ENCODE assay signal across 9 cellular contexts in the genomic region with DNA sequence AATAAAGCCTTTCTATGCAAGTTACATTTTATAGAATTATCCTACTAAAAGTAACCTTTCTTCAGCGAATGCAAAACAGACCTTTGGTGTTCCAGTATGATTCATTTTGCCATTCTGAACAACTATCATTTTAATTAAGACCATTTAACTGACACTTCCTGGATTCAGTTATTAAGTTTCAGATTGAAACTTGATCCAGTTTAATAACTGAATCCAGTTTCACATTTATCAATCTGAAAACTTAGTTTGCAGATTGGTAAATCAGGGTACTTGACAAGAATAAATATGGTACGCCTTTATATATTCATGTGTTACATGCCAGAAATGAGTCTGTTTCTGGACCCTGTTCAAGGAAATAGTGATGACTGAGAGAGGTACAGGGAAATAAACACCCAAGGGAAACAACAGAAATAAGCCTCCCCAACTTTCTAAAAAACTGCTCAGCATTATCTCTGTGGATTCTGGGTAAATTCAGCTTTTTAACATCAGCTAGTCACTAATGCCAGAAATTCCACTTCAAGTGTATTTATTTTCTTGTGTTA. TPM values are rescaled to one million over a fixed set of nuclear protein-coding genes. Genes with fewer than 3 reads are reported as not detected.
A peak's percentile ranks its signal among the peaks of the same experiment; 100 is the strongest.
DNase-seq lines count a peak whose midpoint lies in the region; ATAC-seq, FAIRE-seq and TF ChIP-seq lines count a peak whose summit lies in the region.
"Had no signal": no experiment of that assay in that cellular context is flagged by ENCODE, and none has a peak within 500 bp of the region (broad histone marks: within the 10 kb centered on the region; RNA-seq: fewer than 3 reads in every experiment).

No MANE protein-coding gene starts in this region.

- H3K36me3 Mint-ChIP-seq in CD4-positive, alpha-beta memory T cell: peaks cover 12 to 14% of the 10 kb centered on the region in 2 donors

- H3F3A ChIP-seq in MM.1S (ENCODE audit: insufficient read depth, low read length): peaks cover 34% of the 10 kb centered on the region

- FAIRE-seq in pancreas (lab: Jason Lieb, UNC): no peak

- CTCF ChIA-PET in CD4-positive, alpha-beta memory T cell (lab: Charles Lee; ENCODE audit: partially characterized antibody): interaction anchor here (1.0 to 3.2 kb wide), 5 partner anchors 12 to 399 kb away, joined by 3 to 10 read pairs (median 6); a partner anchor contains a TSS

- no peak overlapping the region for H3K4me3 ChIP-seq in CD4-positive, alpha-beta memory T cell (ENCODE audit: low read length in 2 of 2)
- H3K4me3 ChIP-seq in MM.1S (ENCODE audit: low read length): no peak overlapping the region
- no peak overlapping the region for H3K4me3 ChIP-seq in choroid plexus epithelial cell (ENCODE audit: low read depth, low read length)
- no peak overlapping the region for H3K4me3 ChIP-seq in pancreas

- peaks cover 7% of the 10 kb centered on the region for H3K36me3 ChIP-seq in CD4-positive, alpha-beta memory T cell (ENCODE audit: insufficient read depth, low read length)
- peaks cover 7% of the 10 kb centered on the region; the same call in 1 of the 2 replicates for H3K36me3 ChIP-seq in MM.1S (replicated peaks; ENCODE audit: insufficient read depth, low read length)
- no peaks in the 10 kb centered on the region for H3K36me3 ChIP-seq in pancreas

- H3K27ac ChIP-seq in CD4-positive, alpha-beta memory T cell (ENCODE audit: low read depth, low read length): peak overlapping the region; percentile 92
- peak overlapping the region; percentile 58; the same call in 1 of the 2 replicates for H3K27ac ChIP-seq in MM.1S (ENCODE audit: low read length)
- peak overlapping the region in 3 of 4 donors; percentile 17 to 91 (median 89) for H3K27ac ChIP-seq in pancreas

- intact Hi-C loops in CD4-positive, alpha-beta memory T cell (cut with micrococcal nuclease): loop anchor here (5.0 kb wide), 1 partner anchor 111 kb away; no protein-coding TSS in a partner anchor
- intact Hi-C loops in pancreas (cut with DNase I): no loop called here

- H3K79me2 ChIP-seq in MM.1S (ENCODE audit: low read length): peaks cover 63% of the 10 kb centered on the region

- DNase-seq in CD4-positive, alpha-beta memory T cell: no peak
- DNase-seq in MM.1S (no peak), choroid plexus epithelial cell (ENCODE audit: low read depth) (peak; percentile 36), pancreas (no peak), NCI-H774 (lab: John Stamatoyannopoulos, UW) (no peak), NOMO-1 treated with DMSO at 0.1 percent for 48 hours (lab: John Stamatoyannopoulos, UW; ENCODE audit: unreplicated experiment) (no peak)
- DNase-seq: activated naive CD8-positive, alpha-beta T cell treated with anti-CD3 and anti-CD28 coated beads, Interleukin-2, amount 10 ng/mL, durations not matched to agents 7 days and 5 days had no signal

- H3K4me2 ChIP-seq in MM.1S (ENCODE audit: low read depth, low read length): peak overlapping the region; percentile 38

- H4K20me1 ChIP-seq in MM.1S (ENCODE audit: insufficient read depth, low read length): peaks cover 4% of the 10 kb centered on the region

- 32 to 34% methylated on average over 2 of the region's 2 CpGs for WGBS in pancreas, 2 donors

- POLR2A ChIA-PET in CD4-positive, alpha-beta memory T cell (lab: Charles Lee; ENCODE audit: partially characterized antibody): interaction anchor here (1.1 to 6.9 kb wide), 4 partner anchors 8 to 47 kb away, joined by 3 to 213 read pairs (median 12); a partner anchor contains a TSS

- no peak overlapping the region; the same call in 1 of the 2 replicates for H3K9ac ChIP-seq in MM.1S (ENCODE audit: low read length)

- no peaks in the 10 kb centered on the region for H3K9me2 ChIP-seq in MM.1S (replicated peaks; ENCODE audit: insufficient read depth, low read length)

- H3K4me1 ChIP-seq in CD4-positive, alpha-beta memory T cell (ENCODE audit: insufficient read depth, low read length): peaks cover 40% of the 10 kb centered on the region
- H3K4me1 ChIP-seq in MM.1S (ENCODE audit: low read length) (peaks cover 25% of the 10 kb centered on the region), pancreas (peaks cover 4 to 31% (median 6%) of the 10 kb centered on the region in 3 donors)

- H3K9me3 Mint-ChIP-seq in CD4-positive, alpha-beta memory T cell: peaks cover 0 to 1% (median 0%) of the 10 kb centered on the region in 8 donors
- H3K9me3 Mint-ChIP-seq: activated naive CD8-positive, alpha-beta T cell treated with anti-CD3 and anti-CD28 coated beads, Interleukin-2, amount 10 ng/mL, durations not matched to agents 7 days and 5 days had no signal

- peak overlapping the region; percentile 96 to 100 (median 98) for H3K27ac Mint-ChIP-seq in CD4-positive, alpha-beta memory T cell

- no peaks in the 10 kb centered on the region for H3K27me3 Mint-ChIP-seq in CD4-positive, alpha-beta memory T cell
- H3K27me3 Mint-ChIP-seq: activated naive CD8-positive, alpha-beta T cell treated with anti-CD3 and anti-CD28 coated beads, Interleukin-2, amount 10 ng/mL, durations not matched to agents 7 days and 5 days had no signal

- TF ChIP-seq CTCF in MM.1S (IDR thresholded peaks at IDR 0.05; ENCODE audit: low read length) (no peak), choroid plexus epithelial cell (conservative IDR thresholded peaks at IDR 0.05; ENCODE audit: low read depth, low read length) (no peak), pancreas (IDR thresholded peaks at IDR 0.05) (no peak)

- peak overlapping the region in 6 of 8 donors; percentile 16 to 93 (median 85) for H3K4me3 Mint-ChIP-seq in CD4-positive, alpha-beta memory T cell

- H2AFZ ChIP-seq in MM.1S (ENCODE audit: low read length): no peak overlapping the region

- ATAC-seq in pancreas (peak in 3 of 4 donors; percentile 10 to 29 (median 29)), HG03439 (IDR thresholded peaks at IDR 0.05; ENCODE audit: unreplicated experiment) (no peak), HG03159 (IDR thresholded peaks at IDR 0.05; ENCODE audit: unreplicated experiment) (no peak)

- H3K27me3 ChIP-seq in CD4-positive, alpha-beta memory T cell (ENCODE audit: insufficient read depth, low read length): no peaks in the 10 kb centered on the region
- H3K27me3 ChIP-seq in MM.1S (replicated peaks; ENCODE audit: insufficient read depth, low read length): no peaks in the 10 kb centered on the region
- no peaks in the 10 kb centered on the region for H3K27me3 ChIP-seq in pancreas

- no peaks in the 10 kb centered on the region for H3K9me3 ChIP-seq in CD4-positive, alpha-beta memory T cell (ENCODE audit: control insufficient read depth in 1 of 2, low read length in 2 of 2)
- no peaks in the 10 kb centered on the region for H3K9me3 ChIP-seq in MM.1S (replicated peaks; ENCODE audit: insufficient read depth, low read length)
- H3K9me3 ChIP-seq in pancreas: no peaks in the 10 kb centered on the region

- H3K4me1 Mint-ChIP-seq in CD4-positive, alpha-beta memory T cell: peaks cover 34 to 56% (median 43%) of the 10 kb centered on the region in 4 donors

RNA-seq across cellular contexts. Expression of a gene that starts 23.3 kb away (rescaled TPM):
- 10 to 100 TPM; 75.9 to 79.5 TPM for total RNA-seq in CD4-positive, alpha-beta memory T cell
- 10 to 100 TPM in 1 of 2 donors, 1 to 10 TPM in 1; 7.3 to 13.2 TPM for polyA plus RNA-seq in CD4-positive, alpha-beta memory T cell
- total RNA-seq in pancreas: 10 to 100 TPM; 20.4 to 90.7 (median 31.2) TPM
- polyA plus RNA-seq in pancreas: 10 to 100 TPM; 16.5 to 24.4 TPM

RNA-seq across cellular contexts. Expression of a gene that starts 47.0 kb away (rescaled TPM):
- 10 to 100 TPM; 35.7 to 37.2 TPM for total RNA-seq in CD4-positive, alpha-beta memory T cell
- polyA plus RNA-seq in CD4-positive, alpha-beta memory T cell: 10 to 100 TPM; 36.2 to 50.0 TPM
- 1 to 10 TPM; 1.8 to 4.3 (median 2.4) TPM for total RNA-seq in pancreas
- 1 to 10 TPM; 1.4 to 3.3 TPM for polyA plus RNA-seq in pancreas

Comparison
In these comparisons a context has a peak if more than half of its experiments do, and no peak if none do; other contexts are left out.
1. ATAC-seq: peak in pancreas (3 of 4); none in HG03439 (single experiment) and HG03159 (single experiment).
2. RNA of a gene that starts 47.0 kb away (total RNA-seq): 35.7 to 37.2 TPM in CD4-positive, alpha-beta memory T cell; 1.8 to 4.3 TPM in pancreas; every median in the first group is over 4 times any median in the second.
3. Peak in every context shown above with its lines, with median percentiles within 50 percentile points of each other: H3K27ac ChIP-seq.